12 cellular contexts compared by ENCODE assay signal in the genomic region with DNA sequence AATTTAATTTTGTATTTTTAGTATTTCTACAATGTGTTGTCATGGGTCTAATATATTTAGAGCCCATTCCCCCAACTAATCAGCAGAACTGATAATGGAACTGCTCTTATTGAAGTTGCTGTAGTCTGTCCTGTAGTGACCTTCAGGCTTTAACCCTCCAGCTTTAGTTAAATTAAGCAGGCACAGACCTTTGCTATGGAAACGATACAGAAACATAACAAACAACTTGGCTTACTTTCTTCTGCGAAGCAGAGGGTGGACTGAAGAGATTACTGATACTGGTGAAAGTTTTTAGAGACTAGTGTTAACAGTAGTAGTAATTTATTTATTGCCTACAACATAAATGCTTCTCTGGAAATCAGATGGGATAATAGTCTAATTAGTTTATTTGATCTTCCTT.
DNase-seq lines count a peak whose midpoint lies in the region; ATAC-seq and TF ChIP-seq lines count a peak whose summit lies in the region.
"Had no signal": no experiment of that assay in that cellular context is flagged by ENCODE, and none has a peak within 500 bp of the region (broad histone marks: within the 10 kb centered on the region; RNA-seq: fewer than 3 reads in every experiment).

No MANE protein-coding gene starts in this region.

- no peaks in the 10 kb centered on the region for H3K9me3 Mint-ChIP-seq in osteocyte (ENCODE audit: unreplicated experiment)
- H3K9me3 Mint-ChIP-seq: activated CD4-positive, alpha-beta memory T cell treated with anti-CD3 and anti-CD28 coated beads for 36 hours had no signal

- H3K27ac Mint-ChIP-seq in osteocyte (ENCODE audit: unreplicated experiment): peak overlapping the region; percentile 44
- H3K27ac Mint-ChIP-seq: activated CD4-positive, alpha-beta memory T cell treated with anti-CD3 and anti-CD28 coated beads for 36 hours had no signal

- no peak overlapping the region for H3K4me3 Mint-ChIP-seq in osteocyte (ENCODE audit: unreplicated experiment)
- H3K4me3 Mint-ChIP-seq: activated CD4-positive, alpha-beta memory T cell treated with anti-CD3 and anti-CD28 coated beads for 36 hours had no signal

- no peaks in the 10 kb centered on the region for H3K27me3 Mint-ChIP-seq in osteocyte (ENCODE audit: unreplicated experiment)
- H3K27me3 Mint-ChIP-seq: activated CD4-positive, alpha-beta memory T cell treated with anti-CD3 and anti-CD28 coated beads for 36 hours had no signal

- no peak for ATAC-seq in GM21367 (IDR thresholded peaks at IDR 0.05; ENCODE audit: unreplicated experiment)

- peak; percentile 27 for DNase-seq in Caki2 (ENCODE audit: low read depth)
- DNase-seq in NCI-H82 treated with DMSO at 0.1 percent for 48 hours (lab: John Stamatoyannopoulos, UW; ENCODE audit: unreplicated experiment): peak; percentile 12
- DNase-seq in fibroblast of villous mesenchyme (ENCODE audit: low read depth): peak; percentile 85
- no peak for DNase-seq in osteocyte (ENCODE audit: extremely low spot score, unreplicated experiment)
- DNase-seq in G401 (ENCODE audit: low spot score): no peak
- no peak for DNase-seq in NCI-H69 (lab: John Stamatoyannopoulos, UW)
- no peak for DNase-seq in central memory CD4-positive, alpha-beta T cell
- DNase-seq: activated CD4-positive, alpha-beta memory T cell treated with anti-CD3 and anti-CD28 coated beads for 36 hours; anterior cingulate cortex; hypothalamus; NCI-H2171 had no signal

- in situ Hi-C loops in Caki2 (cut with HindIII; ENCODE audit: low pct_unique_long_range_greater_than_20kb, low sequenced_read_pairs) (no loop called here), G401 (cut with HindIII; ENCODE audit: low sequenced_read_pairs) (no loop called here)

- H3K4me1 Mint-ChIP-seq in osteocyte (ENCODE audit: unreplicated experiment): peaks cover 18% of the 10 kb centered on the region

- TF ChIP-seq CTCF in fibroblast of villous mesenchyme (IDR thresholded peaks at IDR 0.05; ENCODE audit: insufficient read depth, low read depth, low read length): no peak
- no peak for TF ChIP-seq CTCF in osteocyte (IDR thresholded peaks at IDR 0.05)

- no peak overlapping the region for H3K4me3 ChIP-seq in fibroblast of villous mesenchyme (ENCODE audit: low read depth, low read length)

- H3K36me3 Mint-ChIP-seq in osteocyte (ENCODE audit: unreplicated experiment): no peaks in the 10 kb centered on the region

Comparison
In these comparisons a context has a peak if more than half of its experiments do, and no peak if none do; other contexts are left out.
1. DNase-seq: peak in Caki2 (single experiment), NCI-H82 treated with DMSO at 0.1 percent for 48 hours (single experiment) and fibroblast of villous mesenchyme (single experiment); none in osteocyte (single experiment), G401 (single experiment), NCI-H69 (single experiment) and central memory CD4-positive, alpha-beta T cell (single experiment).